25 cellular contexts compared by ENCODE assay signal in genomic region chr4:55927776-55928437, GRCh38. TPM values are rescaled to one million over a fixed set of nuclear protein-coding genes. Genes with fewer than 3 reads are reported as not detected.
DNase-seq lines count a peak whose midpoint lies in the region; ATAC-seq, FAIRE-seq and TF ChIP-seq lines count a peak whose summit lies in the region.
"Had no signal": no experiment of that assay in that cellular context is flagged by ENCODE, and none has a peak within 500 bp of the region (broad histone marks: within the 10 kb centered on the region; RNA-seq: fewer than 3 reads in every experiment).

No MANE protein-coding gene starts in this region.

- H3K9ac ChIP-seq in K562 (ENCODE audit: insufficient read depth in 1 of 2, low read depth in 2 of 2, low read length in 2 of 2) = no peak overlapping the region
- H3K9ac ChIP-seq: BLaER1 had no signal

- no peak for FAIRE-seq in GM12891 (lab: Jason Lieb, UNC)
- FAIRE-seq in K562 (lab: Jason Lieb, UNC) = no peak
- FAIRE-seq: A549 had no signal

- H3K36me3 ChIP-seq in K562 (ENCODE audit: control insufficient read depth, insufficient read depth, low read length) (no peaks in the 10 kb centered on the region), gastroesophageal sphincter (no peaks in the 10 kb centered on the region)
- H3K36me3 ChIP-seq: BLaER1 had no signal

- H2AFZ ChIP-seq in K562 (ENCODE audit: low read depth, low read length) = no peak overlapping the region

- ATAC-seq in K562 = no peak
- peak; percentile 24 for ATAC-seq in foreskin keratinocyte
- ATAC-seq in gastroesophageal sphincter = no peak
- no peak for ATAC-seq in GM18519 (IDR thresholded peaks at IDR 0.05; ENCODE audit: low FRiP score, unreplicated experiment)
- ATAC-seq: A549, HCT116, PC-3, SK-N-SH treated with all-trans-retinoic acid at 6 μM for 48 hours had no signal

- no peak for DNase-seq in GM12891 (ENCODE audit: insufficient read length, low spot score)
- DNase-seq in NCI-H226 = peak; percentile 31
- DNase-seq in K562 (ENCODE audit: extremely low read depth in 1 of 4, low spot score in 3 of 4) = no peak
- no peak for DNase-seq in foreskin keratinocyte
- no peak for DNase-seq in LoVo (ENCODE audit: low spot score)
- no peak for DNase-seq in mucosa of gallbladder (ENCODE audit: low spot score)
- DNase-seq: Calu3; CD4-positive, alpha-beta memory T cell; GF-D8; GOT3; MM.1S; NCI-H1417; NCI-H187 treated with DMSO at 0.1 percent for 48 hours; NCI-H526 treated with DMSO at 0.1 percent for 48 hours; NK-92 treated with Interleukin-12 subunit alpha and Interleukin-12 subunit beta, amount 100 ng/mL, for 24 hours; PC-3; RPMI8226; SIG-M5 had no signal

- H3K27ac ChIP-seq in K562 (ENCODE audit: extremely low read depth, low read depth, low read length) (no peak overlapping the region), foreskin keratinocyte (no peak overlapping the region), gastroesophageal sphincter (no peak overlapping the region)
- H3K27ac ChIP-seq: A549, BLaER1, HL-60 had no signal

- CTCF ChIA-PET in K562 (lab: Yijun Ruan, JAX; ENCODE audit: low intra/inter-chr PET ratio) = no interaction called here

- H4K20me1 ChIP-seq in K562 (replicated peaks; ENCODE audit: control insufficient read depth, insufficient read depth, low read length) = no peaks in the 10 kb centered on the region
- H4K20me1 ChIP-seq: BLaER1 had no signal

- in situ Hi-C loops in K562 (cut with MboI) = no loop called here

- H3K4me1 ChIP-seq in K562 (replicated peaks in 1 of 2; ENCODE audit: control insufficient read depth in 2 of 2, insufficient read depth in 2 of 2, low read length in 2 of 2) = no peaks in the 10 kb centered on the region; a peak in 1 of 5 replicates
- H3K4me1 ChIP-seq in foreskin keratinocyte = no peaks in the 10 kb centered on the region
- no peaks in the 10 kb centered on the region for H3K4me1 ChIP-seq in gastroesophageal sphincter
- H3K4me1 ChIP-seq: A549, BLaER1 had no signal

- H3K27me3 ChIP-seq in K562 (ENCODE audit: control insufficient read depth in 2 of 2, insufficient read depth in 2 of 2, low read length in 2 of 2) (peaks cover 0 to 7% of the 10 kb centered on the region in 2 experiments; a peak in 1 of 5 replicates), foreskin keratinocyte (no peaks in the 10 kb centered on the region), gastroesophageal sphincter (no peaks in the 10 kb centered on the region)
- H3K27me3 ChIP-seq: BLaER1 had no signal

- TF ChIP-seq RAD21 in K562 (CRISPR knock-in tag; conservative IDR thresholded peaks at IDR 0.05 in 1 of 2, IDR thresholded peaks at IDR 0.05 in 1 of 2) = no peak

- 0% methylated on average over 2 of the region's 2 CpGs for WGBS in K562 (ENCODE audit: insufficient coverage, low coverage, missing lambda C conversion rate)
- WGBS in gastroesophageal sphincter (ENCODE audit: low coverage in 1 of 2), 2 donors = 46 to 67% methylated on average over 1 to 2 of the region's 2 CpGs

- H3K79me2 ChIP-seq in K562 (ENCODE audit: control insufficient read depth, insufficient read depth, low read length) = no peaks in the 10 kb centered on the region

- H3K4me3 ChIP-seq in K562 (no peak overlapping the region), gastroesophageal sphincter (no peak overlapping the region)
- H3K4me3 ChIP-seq: A549, BLaER1 had no signal

- H3K9me3 ChIP-seq in K562 (replicated peaks; ENCODE audit: control insufficient read depth, insufficient read depth, low read depth, low read length) (no peaks in the 10 kb centered on the region), gastroesophageal sphincter (no peaks in the 10 kb centered on the region)
- H3K9me3 ChIP-seq: A549, BLaER1 had no signal

- TF ChIP-seq POLR2A in GM12891 (IDR thresholded peaks at IDR 0.05; ENCODE audit: low read depth, low read length) = no peak
- TF ChIP-seq POLR2A in K562 (conservative IDR thresholded peaks at IDR 0.05) = no peak
- TF ChIP-seq POLR2A in gastroesophageal sphincter (IDR thresholded peaks at IDR 0.05) = no peak

- no peaks in the 10 kb centered on the region for H3K9me1 ChIP-seq in K562 (ENCODE audit: control insufficient read depth, insufficient read depth, low read length)

- no peak for TF ChIP-seq CTCF in K562 (IDR thresholded peaks at IDR 0.05 in 2 of 3, conservative IDR thresholded peaks at IDR 0.05 in 1 of 3; ENCODE audit: insufficient read depth in 2 of 3, low read depth in 1 of 3, low read length in 3 of 3)
- TF ChIP-seq CTCF in foreskin keratinocyte (conservative IDR thresholded peaks at IDR 0.05) = no peak
- TF ChIP-seq CTCF in gastroesophageal sphincter (IDR thresholded peaks at IDR 0.05) = no peak

- intact Hi-C loops in K562 (cut with micrococcal nuclease) = no loop called here

- POLR2A ChIA-PET in K562 (lab: Yijun Ruan, JAX) = no interaction called here

- no peak for TF ChIP-seq EP300 in K562 (IDR thresholded peaks at IDR 0.05; ENCODE audit: low read length)
- no peak for TF ChIP-seq EP300 in gastroesophageal sphincter (IDR thresholded peaks at IDR 0.05)

- H3K4me2 ChIP-seq in K562 (ENCODE audit: insufficient read depth, low read length) = no peak overlapping the region
- H3K4me2 ChIP-seq: A549, BLaER1 had no signal

- no TSS peak for BruUV-seq in K562 (replicated peaks; lab: Mats Ljungman, UMichigan)

TF ChIP-seq in GM12891, 5 proteins besides CTCF, POLR2A, EP300 and RAD21:
- TF ChIP-seq SPI1 (IDR thresholded peaks at IDR 0.05; ENCODE audit: low read depth, low read length) = peak; percentile 9; the same call in 1 of the 2 replicates
- TF ChIP-seq POLR2AphosphoS5 (IDR thresholded peaks at IDR 0.05; ENCODE audit: low read depth, low read length) = no peak

TF ChIP-seq in K562, 482 proteins besides CTCF, POLR2A, EP300 and RAD21:
- TF ChIP-seq SPI1 (IDR thresholded peaks at IDR 0.05; ENCODE audit: borderline replicate concordance, low read depth, low read length) = peak; percentile 66; the same call in 1 of the 2 replicates
- TF ChIP-seq CC2D1A (IDR thresholded peaks at IDR 0.05) = no peak

RNA-seq across cellular contexts. Expression of gene CEP135, which starts 20.8 kb away (rescaled TPM):
- 3.5 TPM for polyA plus RNA-seq in GM12891 (2012; ENCODE audit: low read depth, missing spikeins)
- 21.1 and 101 TPM in 2 replicates for total RNA-seq in K562 (2011; cell fraction: chromatin; rRNA removed; ENCODE audit: low replicate concordance)
- total RNA-seq in K562 (2011; cell fraction: nucleolus; rRNA removed) = 13.2 and 16.4 TPM in 2 replicates
- total RNA-seq in K562 (2011; cell fraction: nucleoplasm; rRNA removed) = 43.6 and 71.6 TPM in 2 replicates
- total RNA-seq in K562 (2014; rRNA removed) (10.9 and 18.6 TPM in 2 replicates), K562 (2014; rRNA removed; fragmentation: Illumina TruSeq; extraction: Trizol) (18.9 and 21.0 TPM in 2 replicates), K562 (2015; rRNA removed; fragmentation: Illumina TruSeq; extraction: Trizol) (15.3 and 15.8 TPM in 2 replicates), K562 (2021) (11.3 and 11.5 TPM in 2 replicates), foreskin keratinocyte (10.1 and 10.2 TPM in 2 replicates), gastroesophageal sphincter (1 to 10 TPM; 4.5 to 5.3 (median 4.7) TPM), mucosa of gallbladder (7.0 TPM)
- polyA plus RNA-seq in K562 (2011; rRNA removed) (15.1 and 15.5 TPM in 2 replicates), K562 (2014; fragmentation: Illumina TruSeq; extraction: Trizol) (12.5 and 15.3 TPM in 2 replicates), K562 (2014; fragmentation: Nextera tagmentation; extraction: Ambion mirVana) (1 to 10 TPM; 3.1 to 3.3 TPM), K562 (2014; rRNA removed) (13.2 and 14.4 TPM in 2 replicates), foreskin keratinocyte (1.5 and 2.1 TPM in 2 replicates)
- 1.9 and 5.0 TPM in 2 replicates for polyA plus RNA-seq in K562 (2011; cell fraction: cytosol; rRNA removed)
- 12.3 and 16.5 TPM in 2 replicates for polyA plus RNA-seq in K562 (2011; cell fraction: nucleus; rRNA removed)
- 6.9 and 9.8 TPM in 2 replicates for polyA plus RNA-seq in K562 (2012)
- polyA minus RNA-seq in K562 (2011; rRNA and poly(A)+ RNA removed) = 20.9 and 28.9 TPM in 2 replicates
- polyA minus RNA-seq in K562 (2011; cell fraction: cytosol; rRNA and poly(A)+ RNA removed) = 5.2 and 5.7 TPM in 2 replicates
- polyA minus RNA-seq in K562 (2011; cell fraction: nucleus; rRNA and poly(A)+ RNA removed) = 21.1 and 34.1 TPM in 2 replicates
